ENCODE assay signal across 16 cellular contexts in genomic region chr10:50409965-50410811, GRCh38.
DNase-seq lines count a peak whose midpoint lies in the region; ATAC-seq and TF ChIP-seq lines count a peak whose summit lies in the region.
"Had no signal": no experiment of that assay in that cellular context is flagged by ENCODE, and none has a peak within 500 bp of the region (broad histone marks: within the 10 kb centered on the region; RNA-seq: fewer than 3 reads in every experiment).

No MANE protein-coding gene starts in this region.

- POLR2A ChIA-PET in SK-N-SH (lab: Yijun Ruan, JAX), result no interaction called here

- H3F3A ChIP-seq in SK-N-SH (replicated peaks; ENCODE audit: insufficient read depth), result no peaks in the 10 kb centered on the region

- H3K36me3 ChIP-seq in SK-N-SH (replicated peaks in 1 of 2; ENCODE audit: control insufficient read depth in 1 of 2, insufficient read depth in 2 of 2, low read length in 1 of 2) (peaks cover 0 to under 1% of the 10 kb centered on the region in 2 experiments), endodermal cell (ENCODE audit: control insufficient read depth, insufficient read depth, low read length) (no peaks in the 10 kb centered on the region)
- H3K36me3 ChIP-seq: cardiac muscle cell, thyroid gland had no signal

- H3K79me2 ChIP-seq in SK-N-SH (ENCODE audit: insufficient read depth), result peaks cover 80% of the 10 kb centered on the region

- TF ChIP-seq RAD21 in SK-N-SH (IDR thresholded peaks at IDR 0.05; ENCODE audit: low read length), result no peak

- H4K20me1 ChIP-seq in SK-N-SH (ENCODE audit: insufficient read depth), result peaks cover 4% of the 10 kb centered on the region; the same call in 1 of the 2 replicates

- no peak overlapping the region for H2AFZ ChIP-seq in SK-N-SH (ENCODE audit: low read depth)

- peak; percentile 22 for ATAC-seq in sciatic nerve

- no peaks in the 10 kb centered on the region for H3K9me3 Mint-ChIP-seq in endodermal cell
- H3K9me3 Mint-ChIP-seq: nephron had no signal

- H3K9me3 ChIP-seq in SK-N-SH (no peaks in the 10 kb centered on the region), endodermal cell (ENCODE audit: control insufficient read depth, low read length) (no peaks in the 10 kb centered on the region)
- H3K9me3 ChIP-seq: thyroid gland had no signal

- TF ChIP-seq EP300 in SK-N-SH (IDR thresholded peaks at IDR 0.05; ENCODE audit: borderline replicate concordance in 1 of 2, low read depth in 1 of 2, low read length in 1 of 2), result no peak

- peak; percentile 1 for DNase-seq in NCI-H82 (lab: John Stamatoyannopoulos, UW)
- DNase-seq in NCI-H82 treated with DMSO at 0.1 percent for 48 hours (lab: John Stamatoyannopoulos, UW; ENCODE audit: unreplicated experiment), result no peak
- no peak for DNase-seq in SK-N-SH
- DNase-seq in endodermal cell, result no peak
- DNase-seq in sciatic nerve (ENCODE audit: low spot score), result no peak
- no peak for DNase-seq in hepatic stellate cell (ENCODE audit: low spot score)
- no peak for DNase-seq in NOMO-1 (lab: John Stamatoyannopoulos, UW; ENCODE audit: unreplicated experiment in 2 of 2)
- no peak for DNase-seq in posterior vena cava (ENCODE audit: low spot score)
- DNase-seq: Calu3, islet precursor cell, NCI-H226, thyroid gland had no signal

- H3K4me1 Mint-ChIP-seq in endodermal cell, result peaks cover 18% of the 10 kb centered on the region
- H3K4me1 Mint-ChIP-seq: nephron had no signal

- intact Hi-C loops in sciatic nerve (cut with DNase I), result no loop called here
- intact Hi-C loops in posterior vena cava (cut with DNase I), result no loop called here

- H3K4me3 Mint-ChIP-seq in endodermal cell, result no peak overlapping the region
- H3K4me3 Mint-ChIP-seq: nephron had no signal

- no peaks in the 10 kb centered on the region for H3K36me3 Mint-ChIP-seq in endodermal cell (ENCODE audit: low read depth)

- H3K27ac Mint-ChIP-seq in endodermal cell, result peak overlapping the region; percentile 41
- H3K27ac Mint-ChIP-seq: nephron had no signal

- H3K4me1 ChIP-seq in SK-N-SH (ENCODE audit: control insufficient read depth in 1 of 2, insufficient read depth in 2 of 2, low read depth in 1 of 2, low read length in 1 of 2), result peaks cover 4 to 5% of the 10 kb centered on the region in 2 experiments; a peak in 1 of 4 replicates
- no peaks in the 10 kb centered on the region for H3K4me1 ChIP-seq in endodermal cell (ENCODE audit: control insufficient read depth, insufficient read depth, low read length)

- CTCF ChIA-PET in SK-N-SH (lab: Yijun Ruan, JAX), result interaction anchor here (1.0 to 2.8 kb wide), 2 partner anchors 11 to 42 kb away, joined by 4 to 10 read pairs; no protein-coding TSS in a partner anchor

- H3K27ac ChIP-seq in SK-N-SH (ENCODE audit: low read depth in 2 of 2, low read length in 1 of 2) (0 out of 4 replicates have a peak overlapping the region, but pooled peaks of 1 of the 2 experiments have one; percentile 4), endodermal cell (ENCODE audit: low read depth, low read length) (no peak overlapping the region)
- H3K27ac ChIP-seq: 22Rv1, cardiac muscle cell, skin epidermis, thyroid gland had no signal

- H3K27me3 ChIP-seq in SK-N-SH (ENCODE audit: insufficient read depth) (no peaks in the 10 kb centered on the region), endodermal cell (ENCODE audit: control insufficient read depth, insufficient read depth, low read length, poor library complexity, severe bottlenecking) (no peaks in the 10 kb centered on the region)
- H3K27me3 ChIP-seq: thyroid gland had no signal

- no peaks in the 10 kb centered on the region for H3K9me2 ChIP-seq in SK-N-SH

- no peak overlapping the region for H3K4me3 ChIP-seq in SK-N-SH (ENCODE audit: low read depth in 2 of 2, low read length in 1 of 2)
- H3K4me3 ChIP-seq in endodermal cell (ENCODE audit: low read length), result no peak overlapping the region
- H3K4me3 ChIP-seq: cardiac muscle cell, skin epidermis, thyroid gland had no signal

- no peak for TF ChIP-seq CTCF in SK-N-SH (IDR thresholded peaks at IDR 0.05)
- TF ChIP-seq CTCF in endodermal cell (conservative IDR thresholded peaks at IDR 0.05), result no peak

- H3K27me3 Mint-ChIP-seq in endodermal cell (ENCODE audit: insufficient read depth), result no peaks in the 10 kb centered on the region

- WGBS in SK-N-SH (ENCODE audit: low lambda C conversion rate), result 65% methylated on average over 6 of the region's 6 CpGs
- WGBS in endodermal cell (ENCODE audit: insufficient coverage in 1 of 2, insufficient read length in 1 of 2), 2 experiments, result 87 to 92% methylated on average over 4 to 5 of the region's 6 CpGs

- no peak overlapping the region for H3K4me2 ChIP-seq in SK-N-SH

- no peak overlapping the region for H3K9ac ChIP-seq in SK-N-SH
- no peak overlapping the region for H3K9ac ChIP-seq in endodermal cell (ENCODE audit: extremely low read depth, low read length, poor library complexity, severe bottlenecking)

TF ChIP-seq in SK-N-SH, 30 proteins besides CTCF, POLR2A, EP300 and RAD21:
- TF ChIP-seq FOSL2 (IDR thresholded peaks at IDR 0.05; ENCODE audit: borderline replicate concordance, low read depth) (peak; percentile 39; the same call in 1 of the 2 replicates), NRF1 (IDR thresholded peaks at IDR 0.05; ENCODE audit: low read depth, low read length) (no peak), TEAD4 (IDR thresholded peaks at IDR 0.05; ENCODE audit: borderline replicate concordance, insufficient read depth) (no peak)
TF ChIP-seq in SK-N-SH: peak in this region for 1.
